Comparison of ENCODE assay signal across 21 cellular contexts in the genomic region with DNA sequence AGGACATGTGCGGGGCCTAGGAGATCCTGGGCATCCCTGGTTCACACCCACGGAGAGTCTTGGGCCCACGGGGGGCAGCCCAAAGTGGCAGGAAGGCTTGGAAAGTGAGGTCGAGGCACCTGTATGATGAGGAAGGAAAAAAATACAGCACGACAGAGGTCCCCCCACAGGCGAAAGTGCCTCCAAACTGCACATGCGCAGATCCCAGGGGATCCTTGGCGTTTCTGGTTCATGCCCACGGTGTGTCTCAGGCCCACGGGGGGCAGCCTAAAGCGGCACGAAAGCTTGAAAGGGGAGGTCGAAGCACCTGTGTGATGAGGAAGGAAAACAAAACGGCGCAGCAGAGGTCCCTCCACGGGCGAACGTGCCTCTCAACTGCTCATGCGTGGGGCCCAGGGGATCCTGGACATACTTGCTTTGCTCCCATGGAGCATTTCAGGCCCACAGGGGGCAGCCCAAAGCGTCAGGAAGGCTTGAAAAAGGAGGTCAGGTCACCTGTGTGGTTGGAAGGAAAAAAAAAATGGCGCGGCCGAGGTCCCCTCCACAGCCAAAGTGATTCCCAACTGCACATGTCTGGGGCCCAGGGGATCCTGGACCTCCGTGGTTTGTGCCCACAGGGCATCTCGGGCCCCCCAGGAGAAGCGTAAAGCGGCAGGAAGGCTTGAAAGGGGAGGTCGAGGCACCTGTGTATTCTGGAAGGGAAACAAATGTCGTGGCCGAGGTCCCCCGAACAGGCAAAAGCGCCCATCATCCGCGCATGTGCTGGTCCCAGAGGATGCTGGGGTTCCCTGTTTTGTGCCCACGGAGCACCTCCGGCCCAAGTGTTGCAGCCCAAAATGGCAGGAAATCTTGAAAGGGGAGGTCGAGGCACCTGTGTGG.
DNase-seq lines count a peak whose midpoint lies in the region; ATAC-seq, FAIRE-seq and TF ChIP-seq lines count a peak whose summit lies in the region.
"Had no signal": no experiment of that assay in that cellular context is flagged by ENCODE, and none has a peak within 500 bp of the region (broad histone marks: within the 10 kb centered on the region; RNA-seq: fewer than 3 reads in every experiment).

No MANE protein-coding gene starts in this region.

- H3K9ac ChIP-seq in HepG2 (ENCODE audit: insufficient read depth, low read depth, low read length) = no peak overlapping the region

- no peaks in the 10 kb centered on the region for H3K79me2 ChIP-seq in HepG2 (ENCODE audit: insufficient read depth, low read length)

- intact Hi-C loops in right lobe of liver (cut with DNase I) (no loop called here), HepG2 (cut with micrococcal nuclease; ENCODE audit: unreplicated experiment) (no loop called here), aorta (cut with DNase I) (no loop called here)

- H3K36me3 ChIP-seq in right lobe of liver (no peaks in the 10 kb centered on the region), HepG2 (replicated peaks in 1 of 2; ENCODE audit: control insufficient read depth in 1 of 2, insufficient read depth in 2 of 2, low read length in 2 of 2) (no peaks in the 10 kb centered on the region), aorta (ENCODE audit: control insufficient read depth in 1 of 2, insufficient read depth in 2 of 2, low read length in 1 of 2) (no peaks in the 10 kb centered on the region)

- TF ChIP-seq RAD21 in HepG2 (CRISPR knock-in tag; IDR thresholded peaks at IDR 0.05) = no peak

- TF ChIP-seq CTCF in right lobe of liver (IDR thresholded peaks at IDR 0.05) (no peak), HepG2 (CRISPR knock-in tag; IDR thresholded peaks at IDR 0.05) (no peak), progenitor cell of endocrine pancreas (IDR thresholded peaks at IDR 0.05; ENCODE audit: unreplicated experiment) (no peak), foreskin fibroblast (IDR thresholded peaks at IDR 0.05; ENCODE audit: low read depth, low read length) (no peak)

- no peaks in the 10 kb centered on the region for H3K4me1 Mint-ChIP-seq in progenitor cell of endocrine pancreas (ENCODE audit: low read depth)
- H3K4me1 Mint-ChIP-seq: IgD-negative memory B cell had no signal

- no peak overlapping the region for H3K4me2 ChIP-seq in HepG2 (ENCODE audit: low read depth, low read length)
- H3K4me2 ChIP-seq: A549 had no signal

- H3K27me3 ChIP-seq in right lobe of liver = no peaks in the 10 kb centered on the region
- no peaks in the 10 kb centered on the region for H3K27me3 ChIP-seq in HepG2 (ENCODE audit: control insufficient read depth in 1 of 2, insufficient read depth in 2 of 2, low read length in 2 of 2)
- H3K27me3 ChIP-seq in aorta (ENCODE audit: control insufficient read depth in 1 of 2, insufficient read depth in 2 of 2, low read length in 1 of 2) = no peaks in the 10 kb centered on the region

- H3K4me3 Mint-ChIP-seq in progenitor cell of endocrine pancreas (ENCODE audit: low read depth) = no peak overlapping the region
- H3K4me3 Mint-ChIP-seq: IgD-negative memory B cell had no signal

- DNase-seq in right lobe of liver (peak in 2 of 3 donors; percentile 7 to 33), HepG2 (ENCODE audit: low spot score) (no peak), ecto neural progenitor cell (ENCODE audit: low spot score) (peak; percentile 34), progenitor cell of endocrine pancreas (ENCODE audit: low spot score, unreplicated experiment) (peak; percentile 9), aorta (peak; percentile 31 to 50), foreskin fibroblast (no peak)
- no peak for DNase-seq in activated naive CD4-positive, alpha-beta T cell treated with anti-CD3 and anti-CD28 coated beads, Interleukin-2, amount 50 U/mL, for 72 hours (ENCODE audit: low spot score in 2 of 2)
- DNase-seq: C1 segment of cervical spinal cord, DMS79 treated with DMSO at 0.1 percent for 48 hours, Kasumi-1, NCI-H1105, NCI-H1694 treated with DMSO at 0.1 percent for 48 hours, NCI-H2107, NCI-H2227 treated with DMSO at 0.1 percent for 48 hours, NCI-H524, SHP77 had no signal

- POLR2A ChIA-PET in HepG2 (lab: Yijun Ruan, JAX) = no interaction called here

- H2AFZ ChIP-seq in HepG2 (ENCODE audit: low read length) = no peak overlapping the region

- no peak overlapping the region for H3K4me3 ChIP-seq in right lobe of liver
- H3K4me3 ChIP-seq in HepG2 (replicated peaks in 1 of 3; ENCODE audit: insufficient read depth in 1 of 3, low read depth in 2 of 3, low read length in 3 of 3) = no peak overlapping the region
- no peak overlapping the region for H3K4me3 ChIP-seq in aorta (ENCODE audit: low read length in 2 of 2)
- no peak overlapping the region for H3K4me3 ChIP-seq in foreskin fibroblast (ENCODE audit: low read depth in 1 of 2, low read length in 2 of 2)
- H3K4me3 ChIP-seq: A549 had no signal

- CTCF ChIA-PET in HepG2 (lab: Yijun Ruan, JAX; ENCODE audit: low intra/inter-chr PET ratio, low total read pairs) = no interaction called here

- BruUV-seq in HepG2 (replicated peaks; lab: Mats Ljungman, UMichigan) = no TSS peak

- peaks cover 58% of the 10 kb centered on the region for H3K9me3 Mint-ChIP-seq in progenitor cell of endocrine pancreas (ENCODE audit: low read depth)
- H3K9me3 Mint-ChIP-seq in activated naive CD4-positive, alpha-beta T cell treated with anti-CD3 and anti-CD28 coated beads, Interleukin-2, amount 50 U/mL, for 72 hours = peaks cover 34 to 54% of the 10 kb centered on the region in 2 donors

- TF ChIP-seq POLR2A in right lobe of liver (IDR thresholded peaks at IDR 0.05) (no peak), HepG2 (IDR thresholded peaks at IDR 0.05; ENCODE audit: insufficient read depth in 1 of 2, low read depth in 2 of 2, low read length in 2 of 2) (no peak)

- no peaks in the 10 kb centered on the region for H4K20me1 ChIP-seq in HepG2 (ENCODE audit: insufficient read depth, low read length)

- in situ Hi-C loops in HepG2 (cut with HindIII; ENCODE audit: extremely low pct_ligation_motif_present, low pct_unique_long_range_greater_than_20kb) = no loop called here

- TF ChIP-seq EP300 in HepG2 (IDR thresholded peaks at IDR 0.05; ENCODE audit: low read depth in 2 of 2, low read length in 2 of 2) (no peak), HepG2 (CRISPR knock-in tag; IDR thresholded peaks at IDR 0.05; ENCODE audit: borderline replicate concordance) (no peak)

- 49% methylated on average over 23 of the region's 37 CpGs for WGBS in right lobe of liver (ENCODE audit: insufficient coverage, low coverage, low lambda C conversion rate, missing lambda C conversion rate)
- 35% methylated on average over 31 of the region's 37 CpGs for WGBS in HepG2 (ENCODE audit: low lambda C conversion rate)
- 69 to 70% methylated on average over 37 of the region's 37 CpGs for WGBS in aorta, 2 donors

- H3K36me3 Mint-ChIP-seq in progenitor cell of endocrine pancreas (ENCODE audit: insufficient read depth) = peaks cover 11% of the 10 kb centered on the region
- H3K36me3 Mint-ChIP-seq in activated naive CD4-positive, alpha-beta T cell treated with anti-CD3 and anti-CD28 coated beads, Interleukin-2, amount 50 U/mL, for 72 hours = peaks cover 63 to 71% of the 10 kb centered on the region in 2 donors

- H3K27me3 Mint-ChIP-seq in progenitor cell of endocrine pancreas = no peaks in the 10 kb centered on the region
- H3K27me3 Mint-ChIP-seq: IgD-negative memory B cell had no signal

- H3K27ac ChIP-seq in right lobe of liver (no peak overlapping the region), HepG2 (ENCODE audit: extremely low read length, insufficient read depth, low read length) (no peak overlapping the region), aorta (ENCODE audit: low read depth in 1 of 2, low read length in 2 of 2) (no peak overlapping the region)
- H3K27ac ChIP-seq: A549 had no signal

- no peak for ATAC-seq in right lobe of liver
- no peak for ATAC-seq in HepG2
- no peak for ATAC-seq in aorta (ENCODE audit: low FRiP score)
- no peak for ATAC-seq in GM18498 (IDR thresholded peaks at IDR 0.05; ENCODE audit: unreplicated experiment)
- no peak for ATAC-seq in activated naive CD4-positive, alpha-beta T cell treated with anti-CD3 and anti-CD28 coated beads, Interleukin-2, amount 50 U/mL, for 72 hours
- ATAC-seq: A549 had no signal

- H3K9me3 ChIP-seq in right lobe of liver = no peaks in the 10 kb centered on the region
- peaks cover 81% of the 10 kb centered on the region for H3K9me3 ChIP-seq in HepG2 (ENCODE audit: low read length)
- H3K9me3 ChIP-seq in aorta (ENCODE audit: control insufficient read depth, low read length) = peaks cover 6% of the 10 kb centered on the region
- H3K9me3 ChIP-seq: A549 had no signal

- no peak overlapping the region for H3K27ac Mint-ChIP-seq in progenitor cell of endocrine pancreas
- no peak overlapping the region for H3K27ac Mint-ChIP-seq in activated naive CD4-positive, alpha-beta T cell treated with anti-CD3 and anti-CD28 coated beads, Interleukin-2, amount 50 U/mL, for 72 hours
- H3K27ac Mint-ChIP-seq: IgD-negative memory B cell had no signal

- H3K4me1 ChIP-seq in right lobe of liver (no peaks in the 10 kb centered on the region), HepG2 (ENCODE audit: insufficient read depth, low read length) (no peaks in the 10 kb centered on the region), aorta (ENCODE audit: control insufficient read depth in 1 of 2, insufficient read depth in 2 of 2, low read length in 2 of 2) (no peaks in the 10 kb centered on the region)
- H3K4me1 ChIP-seq: A549 had no signal

- no peak for FAIRE-seq in HepG2 (lab: Jason Lieb, UNC)
- FAIRE-seq: A549, GM18507, H1 had no signal

TF ChIP-seq in HepG2, 621 proteins besides CTCF, POLR2A, EP300 and RAD21 (continues in another document):
- TF ChIP-seq SIN3A (IDR thresholded peaks at IDR 0.05; ENCODE audit: borderline replicate concordance, low read depth, low read length) = no peak
- no peak for TF ChIP-seq HNF4A (CRISPR knock-in tag; IDR thresholded peaks at IDR 0.05)
- TF ChIP-seq, protein P1, sequence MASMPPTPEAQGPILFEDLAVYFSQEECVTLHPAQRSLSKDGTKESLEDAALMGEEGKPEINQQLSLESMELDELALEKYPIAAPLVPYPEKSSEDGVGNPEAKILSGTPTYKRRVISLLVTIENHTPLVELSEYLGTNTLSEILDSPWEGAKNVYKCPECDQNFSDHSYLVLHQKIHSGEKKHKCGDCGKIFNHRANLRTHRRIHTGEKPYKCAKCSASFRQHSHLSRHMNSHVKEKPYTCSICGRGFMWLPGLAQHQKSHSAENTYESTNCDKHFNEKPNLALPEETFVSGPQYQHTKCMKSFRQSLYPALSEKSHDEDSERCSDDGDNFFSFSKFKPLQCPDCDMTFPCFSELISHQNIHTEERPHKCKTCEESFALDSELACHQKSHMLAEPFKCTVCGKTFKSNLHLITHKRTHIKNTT (CRISPR knock-in tag; IDR thresholded peaks at IDR 0.05) = no peak
- no peak for TF ChIP-seq ZFP36L2 (CRISPR knock-in tag; IDR thresholded peaks at IDR 0.05)
- no peak for TF ChIP-seq KLF9 (CRISPR knock-in tag; IDR thresholded peaks at IDR 0.05; ENCODE audit: low read depth)
- TF ChIP-seq ZZZ3 (CRISPR knock-in tag; IDR thresholded peaks at IDR 0.05; ENCODE audit: borderline replicate concordance) = no peak
- no peak for TF ChIP-seq ZNF674 (CRISPR knock-in tag; IDR thresholded peaks at IDR 0.05; ENCODE audit: low read depth)

Comparison
In these comparisons a context has a peak if more than half of its experiments do, and no peak if none do; other contexts are left out.
1. DNase-seq: peak in right lobe of liver (2 of 3), ecto neural progenitor cell (single experiment), progenitor cell of endocrine pancreas (single experiment) and aorta (2 of 2); none in HepG2 (single experiment), foreskin fibroblast (0 of 2) and activated naive CD4-positive, alpha-beta T cell treated with anti-CD3 and anti-CD28 coated beads, Interleukin-2, amount 50 U/mL, for 72 hours (0 of 2).